In the genomic region with DNA sequence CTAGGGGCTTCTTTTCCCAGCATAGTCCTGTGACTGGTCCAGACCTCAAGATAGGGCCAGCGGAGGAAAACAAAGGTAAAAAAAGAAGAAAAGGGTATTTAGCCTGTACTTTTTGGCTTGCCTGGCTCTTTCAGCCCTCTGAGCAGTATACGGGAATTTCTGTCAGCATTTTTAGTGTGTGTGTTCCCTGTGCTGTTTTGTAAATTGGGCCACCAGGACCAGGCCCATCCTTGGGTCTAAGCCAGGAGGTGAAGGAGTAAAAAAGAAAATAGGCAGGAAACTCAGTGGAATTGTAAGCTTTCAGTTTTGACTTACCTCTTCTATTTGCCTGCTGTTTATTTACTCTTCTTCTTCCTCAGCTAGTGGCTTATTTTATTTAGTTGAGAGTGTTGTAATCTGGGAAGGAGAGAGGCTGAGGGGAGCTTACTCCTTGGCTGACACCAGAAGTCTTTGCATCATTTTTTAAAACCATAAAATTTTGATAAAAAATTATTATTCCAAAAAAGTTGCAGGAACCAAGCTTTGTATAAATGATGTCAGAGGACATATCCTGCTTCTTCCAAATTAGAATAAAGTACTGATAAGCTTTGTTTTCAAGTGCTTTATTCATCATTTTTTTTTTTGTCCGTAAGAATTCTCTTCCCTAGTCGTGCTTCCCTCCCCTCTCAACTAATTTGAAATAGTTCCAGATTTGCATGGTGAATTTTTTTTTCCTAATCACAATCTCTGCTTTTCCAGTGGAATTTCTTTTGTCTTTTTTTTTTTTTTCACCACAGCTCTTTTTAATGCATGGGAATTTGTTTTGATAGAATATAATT, we compare ENCODE assay signal across 1 cellular context.
TF ChIP-seq lines count a peak whose summit lies in the region.

No MANE protein-coding gene starts in this region.

TF ChIP-seq in HepG2, 621 proteins besides CTCF, POLR2A, EP300 and RAD21:
- TF ChIP-seq SRY (CRISPR knock-in tag; IDR thresholded peaks at IDR 0.05) (no peak), PRPF4 (IDR thresholded peaks at IDR 0.05; ENCODE audit: low read depth, low read length, poor library complexity, severe bottlenecking) (no peak), TOE1 (CRISPR knock-in tag; IDR thresholded peaks at IDR 0.05) (no peak), HBP1 (CRISPR knock-in tag; IDR thresholded peaks at IDR 0.05; ENCODE audit: low read depth) (no peak), NKX3-1 (CRISPR knock-in tag; IDR thresholded peaks at IDR 0.05) (no peak), ZKSCAN5 (CRISPR knock-in tag; IDR thresholded peaks at IDR 0.05) (no peak), ZNF432 (CRISPR knock-in tag; IDR thresholded peaks at IDR 0.05; ENCODE audit: borderline replicate concordance) (no peak), HDAC2 (CRISPR knock-in tag; IDR thresholded peaks at IDR 0.05) (no peak), ZNF768 (CRISPR knock-in tag; IDR thresholded peaks at IDR 0.05) (no peak), YEATS4 (CRISPR knock-in tag; IDR thresholded peaks at IDR 0.05; ENCODE audit: borderline replicate concordance) (no peak), GLI4 (CRISPR knock-in tag; IDR thresholded peaks at IDR 0.05; ENCODE audit: borderline replicate concordance) (no peak)
